ENCODE assay signal across 9 cellular contexts in genomic region chr19:51331193-51331592, GRCh38. TPM values are rescaled to one million over a fixed set of nuclear protein-coding genes. Genes with fewer than 3 reads are reported as not detected.
"Had no signal": no experiment of that assay in that cellular context is flagged by ENCODE, and none has a peak within 500 bp of the region (broad histone marks: within the 10 kb centered on the region; RNA-seq: fewer than 3 reads in every experiment).

No MANE protein-coding gene starts in this region.

- H3K4me3 ChIP-seq: GM23248 had no signal

- H2AFZ ChIP-seq: GM23248 had no signal

- H3K9ac ChIP-seq: GM23248 had no signal

- FAIRE-seq: HTR-8/SVneo had no signal

- DNase-seq: GM23248, GOT3, H7, HCEC 1CT, IMR-90, KBM-7 had no signal

- H3K27ac ChIP-seq: GM23248 had no signal

RNA-seq across cellular contexts. Expression of gene IGLON5, which starts 19.7 kb away (rescaled TPM):
- total RNA-seq: GM23248, HT-29, IMR-90 had no signal
- polyA plus RNA-seq: GM23248, IMR-90 had no signal

RNA-seq across cellular contexts. Expression of gene CLDND2, which starts 37.6 kb away (rescaled TPM):
- total RNA-seq: GM23248, H4, IMR-90 had no signal
- polyA plus RNA-seq: IMR-90 had no signal

RNA-seq across cellular contexts. Expression of gene NKG7, which starts 41.3 kb away (rescaled TPM):
- total RNA-seq: GM23248, H4, H7, HT-29, IMR-90 had no signal
- polyA plus RNA-seq: GM23248, IMR-90 had no signal
